23 cellular contexts compared by ENCODE assay signal in genomic region chr14:71799831-71800230, GRCh38.
"Had no signal": no experiment of that assay in that cellular context is flagged by ENCODE, and none has a peak within 500 bp of the region (broad histone marks: within the 10 kb centered on the region; RNA-seq: fewer than 3 reads in every experiment).

No MANE protein-coding gene starts in this region.

- ATAC-seq: foreskin keratinocyte, heart right ventricle, left lobe of liver, right lobe of liver had no signal

- H3K36me3 ChIP-seq: esophagus squamous epithelium, heart right ventricle, lower lobe of right lung, neutrophil, right lobe of liver, transverse colon had no signal

- H3K4me1 ChIP-seq: esophagus squamous epithelium, foreskin keratinocyte, heart right ventricle, right lobe of liver, transverse colon had no signal

- H3K27ac ChIP-seq: epithelial cell of prostate, esophagus squamous epithelium, foreskin keratinocyte, heart right ventricle, lower lobe of right lung, neutrophil, right lobe of liver, testis, transverse colon had no signal

- H3K4me3 ChIP-seq: esophagus squamous epithelium, heart right ventricle, lower lobe of right lung, right lobe of liver, testis, transverse colon had no signal

- H3K9me3 ChIP-seq: esophagus squamous epithelium, heart right ventricle, lower lobe of right lung, neutrophil, right lobe of liver, testis, transverse colon had no signal

- H3K27me3 ChIP-seq: esophagus squamous epithelium, foreskin keratinocyte, heart right ventricle, neutrophil, right lobe of liver, testis had no signal

- DNase-seq: activated CD4-positive, alpha-beta memory T cell treated with anti-CD3 and anti-CD28 coated beads for 36 hours; activated CD4-positive, alpha-beta T cell treated with anti-CD3 and anti-CD28 coated beads, Interleukin-2, amount 10 ng/mL, durations not matched to agents 24 days and 14 days; activated CD4-positive, CD25-positive, alpha-beta regulatory T cell treated with anti-CD3 and anti-CD28 coated beads, Interleukin-2, amount 50 U/mL, for 72 hours; activated CD8-positive, alpha-beta memory T cell treated with anti-CD3 and anti-CD28 coated beads, Interleukin-2, amount 50 U/mL, for 4 hours; activated gamma-delta T cell; activated naive CD4-positive, alpha-beta T cell treated with anti-CD3 and anti-CD28 coated beads, Interleukin-2, amount 50 U/mL, for 16 hours; activated T-cell treated with anti-CD3 and anti-CD28 coated beads, Interleukin-2, amount 50 U/mL, for 1 hour; amygdala; effector CD8-positive, alpha-beta T cell; esophagus squamous epithelium; heart right ventricle; kidney glomerular epithelial cell; lower lobe of right lung; right lobe of liver; stimulated activated CD4-positive, alpha-beta T cell treated with anti-CD3 and anti-CD28 coated beads, Interleukin-2, amount 100 ng/mL, for 48 hours; stimulated activated naive CD4-positive, alpha-beta T cell treated with Interleukin-2 at 50 U/mL for 16 hours; T-helper 9 cell; transverse colon had no signal
